In the genomic region with DNA sequence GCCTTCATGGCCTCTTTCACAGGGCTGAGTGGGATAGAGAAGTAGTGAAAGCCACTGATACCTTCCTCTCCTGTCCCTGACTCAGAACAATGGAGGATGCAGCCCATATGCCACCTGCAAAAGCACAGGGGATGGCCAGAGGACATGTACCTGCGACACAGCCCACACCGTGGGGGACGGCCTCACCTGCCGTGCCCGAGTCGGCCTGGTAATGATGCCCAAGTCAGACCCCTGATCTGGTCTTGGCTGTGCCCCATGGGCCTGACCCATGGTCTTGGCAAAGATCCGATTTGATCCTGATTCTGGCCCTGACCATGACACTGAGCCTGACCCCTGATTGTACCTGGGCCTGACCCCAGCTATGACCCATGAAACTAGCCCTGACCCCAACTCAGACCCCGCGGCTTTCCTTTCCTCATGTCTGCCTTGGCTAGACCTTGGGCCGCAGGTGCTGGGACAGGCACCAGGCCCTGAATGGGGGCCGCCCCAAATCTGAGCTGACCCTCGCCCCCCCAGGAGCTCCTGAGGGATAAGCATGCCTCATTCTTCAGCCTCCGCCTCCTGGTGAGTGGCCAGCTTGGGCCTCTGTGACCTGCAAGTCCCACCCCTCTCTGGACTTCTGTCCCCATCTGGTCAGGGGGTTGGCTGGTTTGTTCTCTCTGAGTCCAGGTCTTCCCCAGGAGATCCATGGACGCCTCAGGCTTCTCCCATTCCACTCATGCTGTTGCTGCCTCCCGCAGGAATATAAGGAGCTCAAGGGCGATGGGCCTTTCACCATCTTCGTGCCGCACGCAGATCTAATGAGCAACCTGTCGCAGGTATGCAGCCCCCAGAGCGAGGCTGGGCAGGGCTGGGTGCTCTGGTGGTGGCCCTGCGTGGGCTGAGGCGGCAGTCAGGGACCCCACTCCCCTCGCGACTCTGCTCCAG, we compare ENCODE assay signal across 15 cellular contexts. TPM values are rescaled to one million over a fixed set of nuclear protein-coding genes. Genes with fewer than 3 reads are reported as not detected.
DNase-seq lines count a peak whose midpoint lies in the region; ATAC-seq, FAIRE-seq and TF ChIP-seq lines count a peak whose summit lies in the region.
"Had no signal": no experiment of that assay in that cellular context is flagged by ENCODE, and none has a peak within 500 bp of the region (broad histone marks: within the 10 kb centered on the region; RNA-seq: fewer than 3 reads in every experiment).

No MANE protein-coding gene starts in this region.

- peak overlapping the region; percentile 41 for H2AFZ ChIP-seq in astrocyte (ENCODE audit: low read depth, low read length)

- no peak overlapping the region for H3K4me2 ChIP-seq in astrocyte (ENCODE audit: low read length)
- H3K4me2 ChIP-seq in skeletal muscle satellite cell (ENCODE audit: low read length): peak overlapping the region; percentile 58
- H3K4me2 ChIP-seq: BLaER1 had no signal

- H3K36me3 Mint-ChIP-seq in astrocyte (ENCODE audit: low read depth, unreplicated experiment): no peaks in the 10 kb centered on the region
- no peaks in the 10 kb centered on the region for H3K36me3 Mint-ChIP-seq in naive thymus-derived CD4-positive, alpha-beta T cell

- no peak overlapping the region for H3K27ac ChIP-seq in astrocyte (ENCODE audit: low read depth, low read length)
- no peak overlapping the region for H3K27ac ChIP-seq in iPS-20b (ENCODE audit: low read length)
- H3K27ac ChIP-seq in naive thymus-derived CD4-positive, alpha-beta T cell (ENCODE audit: low read depth, low read length): no peak overlapping the region
- H3K27ac ChIP-seq: BLaER1, SK-N-MC had no signal

- H3K4me1 Mint-ChIP-seq in astrocyte (ENCODE audit: low read depth, unreplicated experiment): no peaks in the 10 kb centered on the region
- H3K4me1 Mint-ChIP-seq in naive thymus-derived CD4-positive, alpha-beta T cell: peaks cover 0 to 2% (median 0%) of the 10 kb centered on the region in 7 donors

- H3K9me3 Mint-ChIP-seq in astrocyte (ENCODE audit: unreplicated experiment): no peaks in the 10 kb centered on the region
- H3K9me3 Mint-ChIP-seq in naive thymus-derived CD4-positive, alpha-beta T cell: peaks cover 0 to 1% (median 0%) of the 10 kb centered on the region in 11 donors

- H3K27ac Mint-ChIP-seq in astrocyte (ENCODE audit: unreplicated experiment): no peak overlapping the region
- no peak overlapping the region for H3K27ac Mint-ChIP-seq in naive thymus-derived CD4-positive, alpha-beta T cell

- FAIRE-seq in astrocyte (lab: Jason Lieb, UNC): no peak

- no peaks in the 10 kb centered on the region for H3K4me1 ChIP-seq in ES-I3 (ENCODE audit: insufficient read depth, low read length)
- no peaks in the 10 kb centered on the region for H3K4me1 ChIP-seq in astrocyte (ENCODE audit: insufficient read depth, low read length)
- no peaks in the 10 kb centered on the region for H3K4me1 ChIP-seq in iPS-20b (ENCODE audit: insufficient read depth, low read length)
- peaks cover 3% of the 10 kb centered on the region for H3K4me1 ChIP-seq in skeletal muscle satellite cell (ENCODE audit: control insufficient read depth, insufficient read depth, low read length)
- H3K4me1 ChIP-seq in naive thymus-derived CD4-positive, alpha-beta T cell (ENCODE audit: control insufficient read depth in 2 of 2, insufficient read depth in 2 of 2, low read length in 2 of 2): no peaks in the 10 kb centered on the region
- H3K4me1 ChIP-seq: BLaER1 had no signal

- intact Hi-C loops in naive thymus-derived CD4-positive, alpha-beta T cell (cut with micrococcal nuclease): no loop called here

- ATAC-seq in HG03565 (IDR thresholded peaks at IDR 0.05; ENCODE audit: unreplicated experiment): no peak
- ATAC-seq in HG03280 (IDR thresholded peaks at IDR 0.05; ENCODE audit: unreplicated experiment): no peak
- no peak for ATAC-seq in naive thymus-derived CD4-positive, alpha-beta T cell
- ATAC-seq: PC-3 had no signal

- POLR2A ChIA-PET in naive thymus-derived CD4-positive, alpha-beta T cell (lab: Charles Lee): no interaction called here

- no peaks in the 10 kb centered on the region for H3K36me3 ChIP-seq in ES-I3 (ENCODE audit: insufficient read depth, low read length)
- no peaks in the 10 kb centered on the region for H3K36me3 ChIP-seq in astrocyte (ENCODE audit: insufficient read depth, low read length)
- peaks cover under 1% of the 10 kb centered on the region; the same call in 1 of the 2 replicates for H3K36me3 ChIP-seq in iPS-20b (ENCODE audit: insufficient read depth, low read depth, low read length)
- H3K36me3 ChIP-seq in skeletal muscle satellite cell (ENCODE audit: insufficient read depth, low read length): no peaks in the 10 kb centered on the region
- H3K36me3 ChIP-seq in naive thymus-derived CD4-positive, alpha-beta T cell (ENCODE audit: control insufficient read depth in 2 of 3, insufficient read depth in 3 of 3, low read length in 3 of 3): no peaks in the 10 kb centered on the region

- no peak for TF ChIP-seq CTCF in astrocyte (IDR thresholded peaks at IDR 0.05; ENCODE audit: insufficient read depth, low read depth, low read length)

- H3K9me3 ChIP-seq in ES-I3 (ENCODE audit: control insufficient read depth, insufficient read depth, low read length): no peaks in the 10 kb centered on the region
- H3K9me3 ChIP-seq in astrocyte (ENCODE audit: insufficient read depth, low read depth, low read length): no peaks in the 10 kb centered on the region
- no peaks in the 10 kb centered on the region for H3K9me3 ChIP-seq in iPS-20b (ENCODE audit: insufficient read depth, low read depth, low read length)
- H3K9me3 ChIP-seq in skeletal muscle satellite cell (replicated peaks; ENCODE audit: low read length): no peaks in the 10 kb centered on the region
- no peaks in the 10 kb centered on the region for H3K9me3 ChIP-seq in naive thymus-derived CD4-positive, alpha-beta T cell (ENCODE audit: control insufficient read depth in 2 of 3, low read length in 3 of 3)
- H3K9me3 ChIP-seq: BLaER1 had no signal

- no peak for DNase-seq in astrocyte (ENCODE audit: low read depth)
- DNase-seq in naive thymus-derived CD4-positive, alpha-beta T cell: no peak
- DNase-seq: activated gamma-delta T cell treated with Interleukin-2 at 50 U/mL for 16 hours, glutamatergic neuron, NCI-H2081, NCI-H524 treated with DMSO at 0.1 percent for 48 hours, PC-3, T1000 had no signal

- H3K27me3 ChIP-seq in astrocyte (ENCODE audit: insufficient read depth, low read length): no peaks in the 10 kb centered on the region
- H3K27me3 ChIP-seq in iPS-20b (ENCODE audit: insufficient read depth, low read length): peaks cover 14% of the 10 kb centered on the region
- peaks cover 20% of the 10 kb centered on the region for H3K27me3 ChIP-seq in skeletal muscle satellite cell (ENCODE audit: control insufficient read depth, insufficient read depth, low read length)
- H3K27me3 ChIP-seq in naive thymus-derived CD4-positive, alpha-beta T cell (ENCODE audit: control insufficient read depth in 2 of 2, insufficient read depth in 2 of 2, low read length in 2 of 2): no peaks in the 10 kb centered on the region
- H3K27me3 ChIP-seq: BLaER1 had no signal

- H3K9ac ChIP-seq in ES-I3 (ENCODE audit: low read depth, low read length): peak overlapping the region; percentile 19; the same call in 1 of the 2 replicates
- H3K9ac ChIP-seq in astrocyte (ENCODE audit: low read length): no peak overlapping the region
- no peak overlapping the region for H3K9ac ChIP-seq in iPS-20b (ENCODE audit: low read depth, low read length)
- no peak overlapping the region for H3K9ac ChIP-seq in skeletal muscle satellite cell (ENCODE audit: low read depth, low read length)
- H3K9ac ChIP-seq: BLaER1 had no signal

- no peak overlapping the region for H3K4me3 ChIP-seq in astrocyte (ENCODE audit: insufficient read depth, low read depth, low read length)
- peak overlapping the region; percentile 65 for H3K4me3 ChIP-seq in iPS-20b (ENCODE audit: low read length)
- peak overlapping the region; percentile 13 for H3K4me3 ChIP-seq in skeletal muscle satellite cell (ENCODE audit: low read length)
- H3K4me3 ChIP-seq in naive thymus-derived CD4-positive, alpha-beta T cell (ENCODE audit: low read length): no peak overlapping the region
- H3K4me3 ChIP-seq: BLaER1, SK-N-MC had no signal

- peaks cover 30% of the 10 kb centered on the region for H3K27me3 Mint-ChIP-seq in astrocyte (ENCODE audit: low read depth, unreplicated experiment)
- no peaks in the 10 kb centered on the region for H3K27me3 Mint-ChIP-seq in naive thymus-derived CD4-positive, alpha-beta T cell

- H3K79me2 ChIP-seq in astrocyte (ENCODE audit: insufficient read depth, low read length): no peaks in the 10 kb centered on the region

- CTCF ChIA-PET in naive thymus-derived CD4-positive, alpha-beta T cell (lab: Charles Lee): interaction anchor here (1.0 kb wide), 1 partner anchor 18 kb away, joined by 3 read pairs; a partner anchor contains a TSS

- no peak overlapping the region for H3K4me3 Mint-ChIP-seq in astrocyte (ENCODE audit: unreplicated experiment)
- no peak overlapping the region for H3K4me3 Mint-ChIP-seq in naive thymus-derived CD4-positive, alpha-beta T cell

- no peaks in the 10 kb centered on the region for H4K20me1 ChIP-seq in astrocyte (ENCODE audit: insufficient read depth, low read length)
- H4K20me1 ChIP-seq: BLaER1 had no signal

RNA-seq across cellular contexts. Expression of a gene that starts 15.6 kb away (rescaled TPM):
- total RNA-seq in astrocyte: 178 and 189 TPM in 2 replicates
- total RNA-seq in skeletal muscle satellite cell (2012; rRNA removed): 44.1 and 64.9 TPM in 2 replicates
- total RNA-seq in naive thymus-derived CD4-positive, alpha-beta T cell: 10 to 100 TPM in 1 of 5 experiments, 1 to 10 TPM in 4; 2.1 to 23.0 (median 3.9) TPM
- 1 to 10 TPM in 1 of 2 donors, not detected in 1; 1.3 TPM for polyA plus RNA-seq in naive thymus-derived CD4-positive, alpha-beta T cell

RNA-seq across cellular contexts. Expression of a gene that starts 18.3 kb away (rescaled TPM):
- total RNA-seq in astrocyte: 22.9 and 26.0 TPM in 2 replicates
- 2.4 and 9.4 TPM in 2 replicates for total RNA-seq in skeletal muscle satellite cell (2012; rRNA removed)
- 10 to 100 TPM in 3 of 5 experiments, 1 to 10 TPM in 2; 5.4 to 11.9 (median 10.7) TPM for total RNA-seq in naive thymus-derived CD4-positive, alpha-beta T cell
- 10 to 100 TPM; 24.3 to 28.2 TPM for polyA plus RNA-seq in naive thymus-derived CD4-positive, alpha-beta T cell

RNA-seq across cellular contexts. Expression of a gene that starts 22.9 kb away (rescaled TPM):
- total RNA-seq in astrocyte: 0.39 TPM in 1 of 2 replicates, not detected in the other
- total RNA-seq in skeletal muscle satellite cell (2012; rRNA removed): under 0.01 TPM in 2 replicates
- total RNA-seq in naive thymus-derived CD4-positive, alpha-beta T cell: 100 to 1,000 TPM in 1 of 5 experiments, 10 to 100 TPM in 3, under 1 TPM in 1; 0.27 to 122 (median 26.1) TPM
- polyA plus RNA-seq in naive thymus-derived CD4-positive, alpha-beta T cell: not detected

Comparison
In these comparisons a context has a peak if more than half of its experiments do, and no peak if none do; other contexts are left out.
1. H3K4me3 ChIP-seq: peak in iPS-20b (single experiment) and skeletal muscle satellite cell (single experiment); none in astrocyte (single experiment) and naive thymus-derived CD4-positive, alpha-beta T cell (single experiment).